In genomic region chr5:116571568-116572321, GRCh38 we compare ENCODE assay signal across 1 cellular context.
TF ChIP-seq lines count a peak whose summit lies in the region.

No MANE protein-coding gene starts in this region.

TF ChIP-seq in GM23338, 12 proteins besides CTCF, POLR2A, EP300 and RAD21 (continued from another document):
- TF ChIP-seq, protein P1, sequence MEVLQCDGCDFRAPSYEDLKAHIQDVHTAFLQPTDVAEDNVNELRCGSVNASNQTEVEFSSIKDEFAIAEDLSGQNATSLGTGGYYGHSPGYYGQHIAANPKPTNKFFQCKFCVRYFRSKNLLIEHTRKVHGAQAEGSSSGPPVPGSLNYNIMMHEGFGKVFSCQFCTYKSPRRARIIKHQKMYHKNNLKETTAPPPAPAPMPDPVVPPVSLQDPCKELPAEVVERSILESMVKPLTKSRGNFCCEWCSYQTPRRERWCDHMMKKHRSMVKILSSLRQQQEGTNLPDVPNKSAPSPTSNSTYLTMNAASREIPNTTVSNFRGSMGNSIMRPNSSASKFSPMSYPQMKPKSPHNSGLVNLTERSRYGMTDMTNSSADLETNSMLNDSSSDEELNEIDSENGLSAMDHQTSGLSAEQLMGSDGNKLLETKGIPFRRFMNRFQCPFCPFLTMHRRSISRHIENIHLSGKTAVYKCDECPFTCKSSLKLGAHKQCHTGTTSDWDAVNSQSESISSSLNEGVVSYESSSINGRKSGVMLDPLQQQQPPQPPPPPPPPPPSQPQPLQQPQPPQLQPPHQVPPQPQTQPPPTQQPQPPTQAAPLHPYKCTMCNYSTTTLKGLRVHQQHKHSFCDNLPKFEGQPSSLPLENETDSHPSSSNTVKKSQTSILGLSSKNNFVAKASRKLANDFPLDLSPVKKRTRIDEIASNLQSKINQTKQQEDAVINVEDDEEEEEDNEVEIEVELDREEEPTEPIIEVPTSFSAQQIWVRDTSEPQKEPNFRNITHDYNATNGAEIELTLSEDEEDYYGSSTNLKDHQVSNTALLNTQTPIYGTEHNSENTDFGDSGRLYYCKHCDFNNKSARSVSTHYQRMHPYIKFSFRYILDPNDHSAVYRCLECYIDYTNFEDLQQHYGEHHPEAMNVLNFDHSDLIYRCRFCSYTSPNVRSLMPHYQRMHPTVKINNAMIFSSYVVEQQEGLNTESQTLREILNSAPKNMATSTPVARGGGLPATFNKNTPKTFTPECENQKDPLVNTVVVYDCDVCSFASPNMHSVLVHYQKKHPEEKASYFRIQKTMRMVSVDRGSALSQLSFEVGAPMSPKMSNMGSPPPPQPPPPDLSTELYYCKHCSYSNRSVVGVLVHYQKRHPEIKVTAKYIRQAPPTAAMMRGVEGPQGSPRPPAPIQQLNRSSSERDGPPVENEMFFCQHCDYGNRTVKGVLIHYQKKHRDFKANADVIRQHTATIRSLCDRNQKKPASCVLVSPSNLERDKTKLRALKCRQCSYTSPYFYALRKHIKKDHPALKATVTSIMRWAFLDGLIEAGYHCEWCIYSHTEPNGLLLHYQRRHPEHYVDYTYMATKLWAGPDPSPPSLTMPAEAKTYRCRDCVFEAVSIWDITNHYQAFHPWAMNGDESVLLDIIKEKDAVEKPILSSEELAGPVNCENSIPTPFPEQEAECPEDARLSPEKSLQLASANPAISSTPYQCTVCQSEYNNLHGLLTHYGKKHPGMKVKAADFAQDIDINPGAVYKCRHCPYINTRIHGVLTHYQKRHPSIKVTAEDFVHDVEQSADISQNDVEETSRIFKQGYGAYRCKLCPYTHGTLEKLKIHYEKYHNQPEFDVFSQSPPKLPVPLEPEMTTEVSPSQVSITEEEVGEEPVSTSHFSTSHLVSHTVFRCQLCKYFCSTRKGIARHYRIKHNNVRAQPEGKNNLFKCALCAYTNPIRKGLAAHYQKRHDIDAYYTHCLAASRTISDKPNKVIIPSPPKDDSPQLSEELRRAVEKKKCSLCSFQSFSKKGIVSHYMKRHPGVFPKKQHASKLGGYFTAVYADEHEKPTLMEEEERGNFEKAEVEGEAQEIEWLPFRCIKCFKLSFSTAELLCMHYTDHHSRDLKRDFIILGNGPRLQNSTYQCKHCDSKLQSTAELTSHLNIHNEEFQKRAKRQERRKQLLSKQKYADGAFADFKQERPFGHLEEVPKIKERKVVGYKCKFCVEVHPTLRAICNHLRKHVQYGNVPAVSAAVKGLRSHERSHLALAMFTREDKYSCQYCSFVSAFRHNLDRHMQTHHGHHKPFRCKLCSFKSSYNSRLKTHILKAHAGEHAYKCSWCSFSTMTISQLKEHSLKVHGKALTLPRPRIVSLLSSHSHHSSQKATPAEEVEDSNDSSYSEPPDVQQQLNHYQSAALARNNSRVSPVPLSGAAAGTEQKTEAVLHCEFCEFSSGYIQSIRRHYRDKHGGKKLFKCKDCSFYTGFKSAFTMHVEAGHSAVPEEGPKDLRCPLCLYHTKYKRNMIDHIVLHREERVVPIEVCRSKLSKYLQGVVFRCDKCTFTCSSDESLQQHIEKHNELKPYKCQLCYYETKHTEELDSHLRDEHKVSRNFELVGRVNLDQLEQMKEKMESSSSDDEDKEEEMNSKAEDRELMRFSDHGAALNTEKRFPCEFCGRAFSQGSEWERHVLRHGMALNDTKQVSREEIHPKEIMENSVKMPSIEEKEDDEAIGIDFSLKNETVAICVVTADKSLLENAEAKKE (CRISPR knock-in tag; IDR thresholded peaks at IDR 0.05) = no peak
- TF ChIP-seq, protein P2, sequence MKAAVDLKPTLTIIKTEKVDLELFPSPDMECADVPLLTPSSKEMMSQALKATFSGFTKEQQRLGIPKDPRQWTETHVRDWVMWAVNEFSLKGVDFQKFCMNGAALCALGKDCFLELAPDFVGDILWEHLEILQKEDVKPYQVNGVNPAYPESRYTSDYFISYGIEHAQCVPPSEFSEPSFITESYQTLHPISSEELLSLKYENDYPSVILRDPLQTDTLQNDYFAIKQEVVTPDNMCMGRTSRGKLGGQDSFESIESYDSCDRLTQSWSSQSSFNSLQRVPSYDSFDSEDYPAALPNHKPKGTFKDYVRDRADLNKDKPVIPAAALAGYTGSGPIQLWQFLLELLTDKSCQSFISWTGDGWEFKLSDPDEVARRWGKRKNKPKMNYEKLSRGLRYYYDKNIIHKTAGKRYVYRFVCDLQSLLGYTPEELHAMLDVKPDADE (IDR thresholded peaks at IDR 0.05) = no peak
- TF ChIP-seq POLR2AphosphoS5 (IDR thresholded peaks at IDR 0.05; ENCODE audit: low read depth) (no peak), NANOG (IDR thresholded peaks at IDR 0.05; ENCODE audit: borderline replicate concordance) (no peak), ZNF114 (CRISPR knock-in tag; IDR thresholded peaks at IDR 0.05) (no peak), ZNF331 (CRISPR knock-in tag; IDR thresholded peaks at IDR 0.05; ENCODE audit: low read depth) (no peak), CREB1 (CRISPR knock-in tag; IDR thresholded peaks at IDR 0.05; ENCODE audit: low read depth) (no peak), REST (IDR thresholded peaks at IDR 0.05; ENCODE audit: unreplicated experiment) (no peak), STAT1 (IDR thresholded peaks at IDR 0.05; ENCODE audit: unreplicated experiment) (no peak)
